In the genomic region with DNA sequence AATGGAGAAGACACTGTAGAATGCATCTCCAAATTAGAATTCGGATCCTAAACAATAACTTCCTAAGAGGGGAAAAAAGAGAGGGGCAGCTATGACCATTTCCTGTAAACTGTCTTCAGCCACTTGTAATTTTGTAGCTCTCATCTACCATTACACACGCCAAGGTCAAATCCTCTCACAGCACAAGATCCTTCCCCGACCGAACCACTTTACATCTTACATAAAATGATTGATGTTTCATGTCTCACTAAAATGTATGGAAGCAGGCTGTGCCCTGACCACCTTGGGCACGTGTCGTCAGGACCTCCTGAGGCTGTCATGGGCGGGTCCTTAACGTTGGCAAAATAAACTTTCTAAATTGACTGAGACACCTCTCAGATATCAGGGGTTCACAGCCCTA, we compare ENCODE assay signal across 1 cellular context.
TF ChIP-seq lines count a peak whose summit lies in the region.

No MANE protein-coding gene starts in this region.

TF ChIP-seq in H1, 55 proteins besides CTCF, POLR2A, EP300 and RAD21 (continued from another document):
- no peak for TF ChIP-seq SIX5 (IDR thresholded peaks at IDR 0.05; ENCODE audit: low read depth, low read length)
- TF ChIP-seq EGR1 (IDR thresholded peaks at IDR 0.05; ENCODE audit: borderline replicate concordance, low read depth, low read length): no peak
- no peak for TF ChIP-seq FOSL1 (IDR thresholded peaks at IDR 0.05; ENCODE audit: insufficient read depth, low read depth, low read length)
- TF ChIP-seq, protein P1, sequence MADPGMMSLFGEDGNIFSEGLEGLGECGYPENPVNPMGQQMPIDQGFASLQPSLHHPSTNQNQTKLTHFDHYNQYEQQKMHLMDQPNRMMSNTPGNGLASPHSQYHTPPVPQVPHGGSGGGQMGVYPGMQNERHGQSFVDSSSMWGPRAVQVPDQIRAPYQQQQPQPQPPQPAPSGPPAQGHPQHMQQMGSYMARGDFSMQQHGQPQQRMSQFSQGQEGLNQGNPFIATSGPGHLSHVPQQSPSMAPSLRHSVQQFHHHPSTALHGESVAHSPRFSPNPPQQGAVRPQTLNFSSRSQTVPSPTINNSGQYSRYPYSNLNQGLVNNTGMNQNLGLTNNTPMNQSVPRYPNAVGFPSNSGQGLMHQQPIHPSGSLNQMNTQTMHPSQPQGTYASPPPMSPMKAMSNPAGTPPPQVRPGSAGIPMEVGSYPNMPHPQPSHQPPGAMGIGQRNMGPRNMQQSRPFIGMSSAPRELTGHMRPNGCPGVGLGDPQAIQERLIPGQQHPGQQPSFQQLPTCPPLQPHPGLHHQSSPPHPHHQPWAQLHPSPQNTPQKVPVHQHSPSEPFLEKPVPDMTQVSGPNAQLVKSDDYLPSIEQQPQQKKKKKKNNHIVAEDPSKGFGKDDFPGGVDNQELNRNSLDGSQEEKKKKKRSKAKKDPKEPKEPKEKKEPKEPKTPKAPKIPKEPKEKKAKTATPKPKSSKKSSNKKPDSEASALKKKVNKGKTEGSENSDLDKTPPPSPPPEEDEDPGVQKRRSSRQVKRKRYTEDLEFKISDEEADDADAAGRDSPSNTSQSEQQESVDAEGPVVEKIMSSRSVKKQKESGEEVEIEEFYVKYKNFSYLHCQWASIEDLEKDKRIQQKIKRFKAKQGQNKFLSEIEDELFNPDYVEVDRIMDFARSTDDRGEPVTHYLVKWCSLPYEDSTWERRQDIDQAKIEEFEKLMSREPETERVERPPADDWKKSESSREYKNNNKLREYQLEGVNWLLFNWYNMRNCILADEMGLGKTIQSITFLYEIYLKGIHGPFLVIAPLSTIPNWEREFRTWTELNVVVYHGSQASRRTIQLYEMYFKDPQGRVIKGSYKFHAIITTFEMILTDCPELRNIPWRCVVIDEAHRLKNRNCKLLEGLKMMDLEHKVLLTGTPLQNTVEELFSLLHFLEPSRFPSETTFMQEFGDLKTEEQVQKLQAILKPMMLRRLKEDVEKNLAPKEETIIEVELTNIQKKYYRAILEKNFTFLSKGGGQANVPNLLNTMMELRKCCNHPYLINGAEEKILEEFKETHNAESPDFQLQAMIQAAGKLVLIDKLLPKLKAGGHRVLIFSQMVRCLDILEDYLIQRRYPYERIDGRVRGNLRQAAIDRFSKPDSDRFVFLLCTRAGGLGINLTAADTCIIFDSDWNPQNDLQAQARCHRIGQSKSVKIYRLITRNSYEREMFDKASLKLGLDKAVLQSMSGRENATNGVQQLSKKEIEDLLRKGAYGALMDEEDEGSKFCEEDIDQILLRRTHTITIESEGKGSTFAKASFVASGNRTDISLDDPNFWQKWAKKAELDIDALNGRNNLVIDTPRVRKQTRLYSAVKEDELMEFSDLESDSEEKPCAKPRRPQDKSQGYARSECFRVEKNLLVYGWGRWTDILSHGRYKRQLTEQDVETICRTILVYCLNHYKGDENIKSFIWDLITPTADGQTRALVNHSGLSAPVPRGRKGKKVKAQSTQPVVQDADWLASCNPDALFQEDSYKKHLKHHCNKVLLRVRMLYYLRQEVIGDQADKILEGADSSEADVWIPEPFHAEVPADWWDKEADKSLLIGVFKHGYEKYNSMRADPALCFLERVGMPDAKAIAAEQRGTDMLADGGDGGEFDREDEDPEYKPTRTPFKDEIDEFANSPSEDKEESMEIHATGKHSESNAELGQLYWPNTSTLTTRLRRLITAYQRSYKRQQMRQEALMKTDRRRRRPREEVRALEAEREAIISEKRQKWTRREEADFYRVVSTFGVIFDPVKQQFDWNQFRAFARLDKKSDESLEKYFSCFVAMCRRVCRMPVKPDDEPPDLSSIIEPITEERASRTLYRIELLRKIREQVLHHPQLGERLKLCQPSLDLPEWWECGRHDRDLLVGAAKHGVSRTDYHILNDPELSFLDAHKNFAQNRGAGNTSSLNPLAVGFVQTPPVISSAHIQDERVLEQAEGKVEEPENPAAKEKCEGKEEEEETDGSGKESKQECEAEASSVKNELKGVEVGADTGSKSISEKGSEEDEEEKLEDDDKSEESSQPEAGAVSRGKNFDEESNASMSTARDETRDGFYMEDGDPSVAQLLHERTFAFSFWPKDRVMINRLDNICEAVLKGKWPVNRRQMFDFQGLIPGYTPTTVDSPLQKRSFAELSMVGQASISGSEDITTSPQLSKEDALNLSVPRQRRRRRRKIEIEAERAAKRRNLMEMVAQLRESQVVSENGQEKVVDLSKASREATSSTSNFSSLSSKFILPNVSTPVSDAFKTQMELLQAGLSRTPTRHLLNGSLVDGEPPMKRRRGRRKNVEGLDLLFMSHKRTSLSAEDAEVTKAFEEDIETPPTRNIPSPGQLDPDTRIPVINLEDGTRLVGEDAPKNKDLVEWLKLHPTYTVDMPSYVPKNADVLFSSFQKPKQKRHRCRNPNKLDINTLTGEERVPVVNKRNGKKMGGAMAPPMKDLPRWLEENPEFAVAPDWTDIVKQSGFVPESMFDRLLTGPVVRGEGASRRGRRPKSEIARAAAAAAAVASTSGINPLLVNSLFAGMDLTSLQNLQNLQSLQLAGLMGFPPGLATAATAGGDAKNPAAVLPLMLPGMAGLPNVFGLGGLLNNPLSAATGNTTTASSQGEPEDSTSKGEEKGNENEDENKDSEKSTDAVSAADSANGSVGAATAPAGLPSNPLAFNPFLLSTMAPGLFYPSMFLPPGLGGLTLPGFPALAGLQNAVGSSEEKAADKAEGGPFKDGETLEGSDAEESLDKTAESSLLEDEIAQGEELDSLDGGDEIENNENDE (IDR thresholded peaks at IDR 0.05; ENCODE audit: insufficient replicate concordance, low read length): no peak
- no peak for TF ChIP-seq CHD2 (IDR thresholded peaks at IDR 0.05; ENCODE audit: low read length)
- TF ChIP-seq ATF2 (IDR thresholded peaks at IDR 0.05; ENCODE audit: low read length): no peak
- TF ChIP-seq SP4 (IDR thresholded peaks at IDR 0.05; ENCODE audit: low read length): no peak
- no peak for TF ChIP-seq CEBPB (IDR thresholded peaks at IDR 0.05; ENCODE audit: low read depth, low read length)
- TF ChIP-seq SP1 (IDR thresholded peaks at IDR 0.05; ENCODE audit: low read depth, low read length): no peak
